In genomic region chr16:69106491-69107291, GRCh38 we compare ENCODE assay signal across 8 cellular contexts. TPM values are rescaled to one million over a fixed set of nuclear protein-coding genes. Genes with fewer than 3 reads are reported as not detected.
A peak's percentile ranks its signal among the peaks of the same experiment; 100 is the strongest.
DNase-seq lines count a peak whose midpoint lies in the region; ATAC-seq and TF ChIP-seq lines count a peak whose summit lies in the region.

No MANE protein-coding gene starts in this region.

- peaks cover 26% of the 10 kb centered on the region for H3K27me3 Mint-ChIP-seq in activated naive CD4-positive, alpha-beta T cell treated with anti-CD3 and anti-CD28 coated beads for 36 hours (ENCODE audit: low read depth)

- H3K4me3 ChIP-seq in iPS DF 6.9 (ENCODE audit: low read length): peak overlapping the region; percentile 78
- peak overlapping the region in 7 of 8 donors; percentile 22 to 72 (median 47) for H3K4me3 ChIP-seq in spleen

- DNase-seq in activated naive CD4-positive, alpha-beta T cell treated with anti-CD3 and anti-CD28 coated beads for 36 hours: no peak
- DNase-seq in activated naive CD4-positive, alpha-beta T cell treated with Interleukin-2 at 50 U/mL for 16 hours: no peak
- peak; percentile 58 for DNase-seq in activated CD8-positive, alpha-beta memory T cell treated with anti-CD3 and anti-CD28 coated beads, Interleukin-2, amount 50 U/mL, for 48 hours
- DNase-seq in iPS DF 6.9 (ENCODE audit: low read depth, low spot score): no peak
- DNase-seq in spleen: peak; percentile 59
- no peak for DNase-seq in COLO829 (ENCODE audit: low spot score)
- no peak for DNase-seq in activated effector memory CD4-positive, alpha-beta T cell treated with Interleukin-2 at 50 U/mL for 16 hours

- ATAC-seq in GM21786 (IDR thresholded peaks at IDR 0.05; ENCODE audit: unreplicated experiment): no peak

- peaks cover 9% of the 10 kb centered on the region for H3K36me3 Mint-ChIP-seq in activated naive CD4-positive, alpha-beta T cell treated with anti-CD3 and anti-CD28 coated beads for 36 hours (ENCODE audit: low read depth)

- intact Hi-C loops in activated naive CD4-positive, alpha-beta T cell treated with anti-CD3 and anti-CD28 coated beads for 36 hours (cut with micrococcal nuclease): loop anchor here (5.0 kb wide), 3 partner anchors 204 to 579 kb away; no protein-coding TSS in a partner anchor
- intact Hi-C loops in spleen (cut with DNase I; ENCODE audit: low total_unique reads): no loop called here

- no CpG with 5 or more reads among the region's 54 CpGs for WGBS in iPS DF 6.9 (ENCODE audit: insufficient coverage, insufficient read length)
- 0 to 5% (median 2%) methylated on average over 27 to 54 of the region's 54 CpGs for WGBS in spleen, 5 donors

- no peak for TF ChIP-seq POLR2A in spleen (IDR thresholded peaks at IDR 0.05)

- H3K4me1 ChIP-seq in iPS DF 6.9 (ENCODE audit: control insufficient read depth, insufficient read depth, low read length) (peaks cover 8% of the 10 kb centered on the region; the same call in 1 of the 2 replicates), spleen (peaks cover 19 to 38% (median 27%) of the 10 kb centered on the region in 6 donors)

- H3K27ac Mint-ChIP-seq in activated naive CD4-positive, alpha-beta T cell treated with anti-CD3 and anti-CD28 coated beads for 36 hours: no peak overlapping the region

- peaks cover 21% of the 10 kb centered on the region for H3K4me1 Mint-ChIP-seq in activated naive CD4-positive, alpha-beta T cell treated with anti-CD3 and anti-CD28 coated beads for 36 hours (ENCODE audit: low read depth)

- CTCF ChIA-PET in activated naive CD4-positive, alpha-beta T cell treated with anti-CD3 and anti-CD28 coated beads for 36 hours (lab: Charles Lee): interaction anchor here (1.2 kb wide), 1 partner anchor 13 kb away, joined by 4 read pairs; no protein-coding TSS in a partner anchor

- no peaks in the 10 kb centered on the region for H3K27me3 ChIP-seq in iPS DF 6.9 (ENCODE audit: control insufficient read depth, insufficient read depth, low read length)
- H3K27me3 ChIP-seq in spleen (replicated peaks in 1 of 7): peaks cover 3 to 63% (median 35%) of the 10 kb centered on the region in 7 donors

- H3K4me3 Mint-ChIP-seq in activated naive CD4-positive, alpha-beta T cell treated with anti-CD3 and anti-CD28 coated beads for 36 hours: peak overlapping the region; percentile 46

- H3K9me3 ChIP-seq in iPS DF 6.9 (ENCODE audit: control insufficient read depth, insufficient read depth, low read length) (no peaks in the 10 kb centered on the region), spleen (no peaks in the 10 kb centered on the region)

- H3K9me3 Mint-ChIP-seq in activated naive CD4-positive, alpha-beta T cell treated with anti-CD3 and anti-CD28 coated beads for 36 hours: no peaks in the 10 kb centered on the region

- H3K27ac ChIP-seq in iPS DF 6.9 (ENCODE audit: low read length) (no peak overlapping the region), spleen (no peak overlapping the region)

- TF ChIP-seq CTCF in spleen (IDR thresholded peaks at IDR 0.05 in 8 of 11, conservative IDR thresholded peaks at IDR 0.05 in 3 of 11): no peak

- H3K36me3 ChIP-seq in iPS DF 6.9 (ENCODE audit: control insufficient read depth, insufficient read depth, low read length) (peaks cover 16% of the 10 kb centered on the region), spleen (peaks cover 0 to 31% (median 16%) of the 10 kb centered on the region in 6 donors)

RNA-seq across cellular contexts. Expression of gene HAS3, which starts 1.2 kb away (rescaled TPM):
- total RNA-seq in activated naive CD4-positive, alpha-beta T cell treated with anti-CD3 and anti-CD28 coated beads for 36 hours: under 1 TPM; 0.20 to 0.31 TPM
- 1 to 10 TPM in 1 of 7 donors, under 1 TPM in 6; 0.51 to 2.0 (median 0.77) TPM for total RNA-seq in spleen
- polyA plus RNA-seq in spleen: under 1 TPM; 0.54 to 0.96 (median 0.68) TPM

RNA-seq across cellular contexts. Expression of gene CHTF8, which starts 25.7 kb away (rescaled TPM):
- total RNA-seq in activated naive CD4-positive, alpha-beta T cell treated with anti-CD3 and anti-CD28 coated beads for 36 hours: 100 to 1,000 TPM; 114 to 117 TPM
- 100 to 1,000 TPM in 2 of 7 donors, 10 to 100 TPM in 5; 82.9 to 125 (median 89.2) TPM for total RNA-seq in spleen
- polyA plus RNA-seq in spleen: 10 to 100 TPM; 46.9 to 75.3 (median 58.9) TPM

RNA-seq across cellular contexts. Expression of gene UTP4, which starts 25.8 kb away (rescaled TPM):
- total RNA-seq in activated naive CD4-positive, alpha-beta T cell treated with anti-CD3 and anti-CD28 coated beads for 36 hours: 10 to 100 TPM; 62.6 to 69.8 TPM
- 10 to 100 TPM; 13.7 to 37.9 (median 25.0) TPM for total RNA-seq in spleen
- 10 to 100 TPM; 12.6 to 16.3 (median 15.4) TPM for polyA plus RNA-seq in spleen

Comparison
In these comparisons a context has a peak if more than half of its experiments do, and no peak if none do; other contexts are left out.
1. DNase-seq: peak in activated CD8-positive, alpha-beta memory T cell treated with anti-CD3 and anti-CD28 coated beads, Interleukin-2, amount 50 U/mL, for 48 hours (single experiment) and spleen (single experiment); none in activated naive CD4-positive, alpha-beta T cell treated with anti-CD3 and anti-CD28 coated beads for 36 hours (single experiment), activated naive CD4-positive, alpha-beta T cell treated with Interleukin-2 at 50 U/mL for 16 hours (single experiment), iPS DF 6.9 (single experiment), COLO829 (single experiment) and activated effector memory CD4-positive, alpha-beta T cell treated with Interleukin-2 at 50 U/mL for 16 hours (single experiment).